Comparison of ENCODE assay signal across 1 cellular context in the genomic region with DNA sequence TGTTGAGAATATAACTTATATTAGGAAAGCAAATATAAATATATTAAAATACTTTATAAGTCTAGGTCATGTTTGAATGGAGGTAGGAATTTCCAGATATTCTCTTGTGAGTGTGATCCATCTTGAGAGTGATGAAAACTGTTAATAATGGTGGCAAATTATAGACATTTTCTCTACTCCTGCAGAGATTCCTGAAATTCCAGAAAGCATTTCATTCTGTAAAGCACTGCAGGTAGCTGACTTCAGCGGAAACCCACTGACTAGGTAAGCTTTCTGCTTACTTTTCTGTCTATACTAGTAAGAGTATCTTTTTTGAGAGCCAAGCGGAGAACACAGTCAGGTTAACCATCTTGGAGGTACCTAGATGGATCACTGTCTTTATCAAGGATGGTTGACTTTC.
TF ChIP-seq lines count a peak whose summit lies in the region.

No MANE protein-coding gene starts in this region.

TF ChIP-seq in H1, 55 proteins besides CTCF, POLR2A, EP300 and RAD21 (continued from another document):
- TF ChIP-seq TEAD4 (IDR thresholded peaks at IDR 0.05; ENCODE audit: low read depth, low read length), result peak; percentile 49; the same call in 1 of the 2 replicates
